ENCODE assay signal across 8 cellular contexts in genomic region chr3:9749333-9749662, GRCh38. TPM values are rescaled to one million over a fixed set of nuclear protein-coding genes. Genes with fewer than 3 reads are reported as not detected.
DNase-seq lines count a peak whose midpoint lies in the region; ATAC-seq and TF ChIP-seq lines count a peak whose summit lies in the region.

No MANE protein-coding gene starts in this region.

- no peaks in the 10 kb centered on the region for H3K9me3 ChIP-seq in iPS DF 6.9 (ENCODE audit: control insufficient read depth, insufficient read depth, low read length)

- POLR2A ChIA-PET in activated CD8-positive, alpha-beta T cell treated with anti-CD3 and anti-CD28 coated beads, Interleukin-2, amount 10 ng/mL, durations not matched to agents 7 days and 5 days (lab: Charles Lee), result interaction anchor here (0.7 to 4.4 kb wide), 5 partner anchors 12 to 387 kb away, joined by 3 to 29 read pairs (median 15); partner anchors contain the start of genes ARPC4, BRPF1, TADA3 and THUMPD3

- WGBS in iPS DF 6.9 (ENCODE audit: insufficient coverage, insufficient read length), result no CpG with 5 or more reads among the region's 21 CpGs

- no peaks in the 10 kb centered on the region for H3K4me1 ChIP-seq in iPS DF 6.9 (ENCODE audit: control insufficient read depth, insufficient read depth, low read length)

- H3K27ac ChIP-seq in iPS DF 6.9 (ENCODE audit: low read length), result no peak overlapping the region

- peaks cover 34% of the 10 kb centered on the region for H3K36me3 ChIP-seq in iPS DF 6.9 (ENCODE audit: control insufficient read depth, insufficient read depth, low read length)

- no peaks in the 10 kb centered on the region for H3K27me3 ChIP-seq in iPS DF 6.9 (ENCODE audit: control insufficient read depth, insufficient read depth, low read length)

- H3K27me3 Mint-ChIP-seq in activated CD8-positive, alpha-beta T cell treated with anti-CD3 and anti-CD28 coated beads, Interleukin-2, amount 10 ng/mL, durations not matched to agents 7 days and 5 days (ENCODE audit: low read depth), result no peaks in the 10 kb centered on the region

- peaks cover 72% of the 10 kb centered on the region for H3K4me1 Mint-ChIP-seq in activated CD8-positive, alpha-beta T cell treated with anti-CD3 and anti-CD28 coated beads, Interleukin-2, amount 10 ng/mL, durations not matched to agents 7 days and 5 days (ENCODE audit: low read depth)
- peaks cover 55% of the 10 kb centered on the region for H3K4me1 Mint-ChIP-seq in stimulated activated effector memory CD8-positive, alpha-beta T cell treated with anti-CD3 and anti-CD28 coated beads, Interleukin-12 subunit alpha, Interleukin-12 subunit beta, amount 100 ng/mL, for 72 hours

- CTCF ChIA-PET in activated CD8-positive, alpha-beta T cell treated with anti-CD3 and anti-CD28 coated beads, Interleukin-2, amount 10 ng/mL, durations not matched to agents 7 days and 5 days (lab: Charles Lee), result interaction anchor here (1.2 to 1.9 kb wide), 5 partner anchors 10 to 33 kb away, joined by 4 to 9 read pairs (median 5); partner anchors contain the start of gene BRPF1

- no peak for TF ChIP-seq CTCF in HFF-Myc (IDR thresholded peaks at IDR 0.05; ENCODE audit: low read depth, low read length, missing control alignments)

- DNase-seq in HFF-Myc (ENCODE audit: extremely low read depth, low read depth) (no peak), iPS DF 6.9 (ENCODE audit: low read depth, low spot score) (no peak), SW480 (ENCODE audit: low spot score) (no peak)
- DNase-seq in activated CD8-positive, alpha-beta T cell treated with anti-CD3 and anti-CD28 coated beads, Interleukin-2, amount 10 ng/mL, durations not matched to agents 7 days and 5 days, result no peak
- no peak for DNase-seq in stimulated activated effector memory CD8-positive, alpha-beta T cell treated with anti-CD3 and anti-CD28 coated beads, Interleukin-12 subunit alpha, Interleukin-12 subunit beta, amount 100 ng/mL, for 72 hours (ENCODE audit: low spot score in 2 of 2)

- H3K4me3 Mint-ChIP-seq in activated CD8-positive, alpha-beta T cell treated with anti-CD3 and anti-CD28 coated beads, Interleukin-2, amount 10 ng/mL, durations not matched to agents 7 days and 5 days, result peak overlapping the region; percentile 98
- peak overlapping the region; percentile 91 for H3K4me3 Mint-ChIP-seq in stimulated activated effector memory CD8-positive, alpha-beta T cell treated with anti-CD3 and anti-CD28 coated beads, Interleukin-12 subunit alpha, Interleukin-12 subunit beta, amount 100 ng/mL, for 72 hours

- no peak for ATAC-seq in activated CD8-positive, alpha-beta T cell treated with anti-CD3 and anti-CD28 coated beads, Interleukin-2, amount 10 ng/mL, durations not matched to agents 7 days and 5 days
- ATAC-seq in stimulated activated effector memory CD8-positive, alpha-beta T cell treated with anti-CD3 and anti-CD28 coated beads, Interleukin-12 subunit alpha, Interleukin-12 subunit beta, amount 100 ng/mL, for 72 hours, result no peak
- ATAC-seq in GM21737 (IDR thresholded peaks at IDR 0.05; ENCODE audit: unreplicated experiment) (no peak), HG02973 (IDR thresholded peaks at IDR 0.05; ENCODE audit: unreplicated experiment) (no peak), GM19351 (IDR thresholded peaks at IDR 0.05; ENCODE audit: unreplicated experiment) (no peak)

- peak overlapping the region; percentile 95 for H3K27ac Mint-ChIP-seq in activated CD8-positive, alpha-beta T cell treated with anti-CD3 and anti-CD28 coated beads, Interleukin-2, amount 10 ng/mL, durations not matched to agents 7 days and 5 days
- peak overlapping the region; percentile 91 for H3K27ac Mint-ChIP-seq in stimulated activated effector memory CD8-positive, alpha-beta T cell treated with anti-CD3 and anti-CD28 coated beads, Interleukin-12 subunit alpha, Interleukin-12 subunit beta, amount 100 ng/mL, for 72 hours

- H3K9me3 Mint-ChIP-seq in activated CD8-positive, alpha-beta T cell treated with anti-CD3 and anti-CD28 coated beads, Interleukin-2, amount 10 ng/mL, durations not matched to agents 7 days and 5 days (ENCODE audit: insufficient read depth), result no peaks in the 10 kb centered on the region
- no peaks in the 10 kb centered on the region for H3K9me3 Mint-ChIP-seq in stimulated activated effector memory CD8-positive, alpha-beta T cell treated with anti-CD3 and anti-CD28 coated beads, Interleukin-12 subunit alpha, Interleukin-12 subunit beta, amount 100 ng/mL, for 72 hours

- peaks cover 85% of the 10 kb centered on the region for H3K36me3 Mint-ChIP-seq in activated CD8-positive, alpha-beta T cell treated with anti-CD3 and anti-CD28 coated beads, Interleukin-2, amount 10 ng/mL, durations not matched to agents 7 days and 5 days (ENCODE audit: low read depth)
- peaks cover 100% of the 10 kb centered on the region for H3K36me3 Mint-ChIP-seq in stimulated activated effector memory CD8-positive, alpha-beta T cell treated with anti-CD3 and anti-CD28 coated beads, Interleukin-12 subunit alpha, Interleukin-12 subunit beta, amount 100 ng/mL, for 72 hours

- H3K4me3 ChIP-seq in HFF-Myc (replicated peaks; ENCODE audit: low read depth, low read length), result peak overlapping the region; percentile 87
- peak overlapping the region; percentile 31; the same call in 1 of the 2 replicates for H3K4me3 ChIP-seq in iPS DF 6.9 (ENCODE audit: low read length)

RNA-seq across cellular contexts. Expression of gene OGG1, which starts 0.5 kb away (rescaled TPM):
- 10 to 100 TPM; 36.9 to 37.7 TPM for total RNA-seq in activated CD8-positive, alpha-beta T cell treated with anti-CD3 and anti-CD28 coated beads, Interleukin-2, amount 10 ng/mL, durations not matched to agents 7 days and 5 days

RNA-seq across cellular contexts. Expression of gene BRPF1, which starts 17.8 kb away (rescaled TPM):
- total RNA-seq in activated CD8-positive, alpha-beta T cell treated with anti-CD3 and anti-CD28 coated beads, Interleukin-2, amount 10 ng/mL, durations not matched to agents 7 days and 5 days, result 10 to 100 TPM; 54.7 to 57.4 TPM

RNA-seq across cellular contexts. Expression of gene CAMK1, which starts 20.4 kb away (rescaled TPM):
- total RNA-seq in activated CD8-positive, alpha-beta T cell treated with anti-CD3 and anti-CD28 coated beads, Interleukin-2, amount 10 ng/mL, durations not matched to agents 7 days and 5 days, result 10 to 100 TPM; 33.5 to 35.7 TPM

RNA-seq across cellular contexts. Expression of gene TADA3, which starts 43.0 kb away (rescaled TPM):
- total RNA-seq in activated CD8-positive, alpha-beta T cell treated with anti-CD3 and anti-CD28 coated beads, Interleukin-2, amount 10 ng/mL, durations not matched to agents 7 days and 5 days, result 10 to 100 TPM; 83.2 to 85.6 TPM

RNA-seq across cellular contexts. Expression of gene ARPC4, which starts 43.6 kb away (rescaled TPM):
- total RNA-seq in activated CD8-positive, alpha-beta T cell treated with anti-CD3 and anti-CD28 coated beads, Interleukin-2, amount 10 ng/mL, durations not matched to agents 7 days and 5 days, result 100 to 1,000 TPM; 317 to 321 TPM
